In genomic region chr6:146543940-146544661, GRCh38 we compare ENCODE assay signal across 1 cellular context.
TF ChIP-seq lines count a peak whose summit lies in the region.

No MANE protein-coding gene starts in this region.

TF ChIP-seq in HepG2, 621 proteins besides CTCF, POLR2A, EP300 and RAD21 (continued from another document and continues in another):
- TF ChIP-seq PBX2 (CRISPR knock-in tag; IDR thresholded peaks at IDR 0.05) (no peak), ZNF501 (CRISPR knock-in tag; IDR thresholded peaks at IDR 0.05) (no peak), CBX5 (CRISPR knock-in tag; IDR thresholded peaks at IDR 0.05; ENCODE audit: borderline replicate concordance) (no peak; the same call in 1 of the 2 replicates), ZNF512B (CRISPR knock-in tag; IDR thresholded peaks at IDR 0.05; ENCODE audit: borderline replicate concordance) (peak; percentile 82; the same call in 1 of the 2 replicates), ZBTB42 (CRISPR knock-in tag; IDR thresholded peaks at IDR 0.05) (no peak), JDP2 (CRISPR knock-in tag; IDR thresholded peaks at IDR 0.05; ENCODE audit: borderline replicate concordance) (no peak), PAXIP1 (CRISPR knock-in tag; conservative IDR thresholded peaks at IDR 0.05) (no peak; the same call in 1 of the 2 replicates), ARID3A (IDR thresholded peaks at IDR 0.05; ENCODE audit: low read depth, low read length) (no peak), ADNP (CRISPR knock-in tag; IDR thresholded peaks at IDR 0.05) (no peak), ZNF142 (CRISPR knock-in tag; IDR thresholded peaks at IDR 0.05) (peak; percentile 77; the same call in 1 of the 2 replicates), ZNF205 (CRISPR knock-in tag; IDR thresholded peaks at IDR 0.05) (no peak; the same call in 1 of the 2 replicates), ZNF7 (CRISPR knock-in tag; IDR thresholded peaks at IDR 0.05) (no peak), ZNF280B (CRISPR knock-in tag; IDR thresholded peaks at IDR 0.05; ENCODE audit: borderline replicate concordance) (no peak), SMAD9 (CRISPR knock-in tag; IDR thresholded peaks at IDR 0.05) (no peak; the same call in 1 of the 2 replicates), ZNF775 (CRISPR knock-in tag; IDR thresholded peaks at IDR 0.05; ENCODE audit: borderline replicate concordance) (no peak), TEAD2 (CRISPR knock-in tag; IDR thresholded peaks at IDR 0.05) (0 out of 2 replicates have a peak, but pooled peaks have one; percentile 17), SIX1 (CRISPR knock-in tag; IDR thresholded peaks at IDR 0.05; ENCODE audit: borderline replicate concordance) (no peak), ZNF337 (CRISPR knock-in tag; IDR thresholded peaks at IDR 0.05; ENCODE audit: borderline replicate concordance, low read depth) (peak; percentile 80; the same call in 1 of the 2 replicates), ZSCAN25 (CRISPR knock-in tag; IDR thresholded peaks at IDR 0.05) (no peak), HBP1 (CRISPR knock-in tag; IDR thresholded peaks at IDR 0.05; ENCODE audit: low read depth) (no peak), HES4 (CRISPR knock-in tag; IDR thresholded peaks at IDR 0.05; ENCODE audit: borderline replicate concordance) (no peak), TFDP2 (CRISPR knock-in tag; IDR thresholded peaks at IDR 0.05) (no peak), CENPBD1 (CRISPR knock-in tag; IDR thresholded peaks at IDR 0.05; ENCODE audit: borderline replicate concordance, low read depth) (no peak), ZNF446 (CRISPR knock-in tag; IDR thresholded peaks at IDR 0.05) (no peak), TBX3 (IDR thresholded peaks at IDR 0.05; ENCODE audit: borderline replicate concordance) (no peak), ZNF275 (CRISPR knock-in tag; IDR thresholded peaks at IDR 0.05; ENCODE audit: borderline replicate concordance) (no peak), AKAP8 (CRISPR knock-in tag; IDR thresholded peaks at IDR 0.05) (no peak), MAF1 (CRISPR knock-in tag; IDR thresholded peaks at IDR 0.05; ENCODE audit: borderline replicate concordance) (no peak; the same call in 1 of the 2 replicates), NR3C1 (CRISPR knock-in tag; IDR thresholded peaks at IDR 0.05) (no peak), POLR2AphosphoS2 (IDR thresholded peaks at IDR 0.05; ENCODE audit: low read depth, low read length) (no peak), ZNF703 (CRISPR knock-in tag; IDR thresholded peaks at IDR 0.05; ENCODE audit: borderline replicate concordance) (peak; percentile 13; the same call in 1 of the 2 replicates), ZSCAN12 (CRISPR knock-in tag; IDR thresholded peaks at IDR 0.05) (no peak), FOXO1 (CRISPR knock-in tag; IDR thresholded peaks at IDR 0.05) (no peak), ZNF614 (CRISPR knock-in tag; IDR thresholded peaks at IDR 0.05; ENCODE audit: borderline replicate concordance) (no peak), HOXA3 (CRISPR knock-in tag; IDR thresholded peaks at IDR 0.05) (no peak; the same call in 1 of the 2 replicates), FOXA3 (CRISPR knock-in tag; IDR thresholded peaks at IDR 0.05) (no peak), ZNF761 (CRISPR knock-in tag; conservative IDR thresholded peaks at IDR 0.05) (no peak; the same call in 1 of the 2 replicates)
